Comparison of ENCODE assay signal across 1 cellular context in the genomic region with DNA sequence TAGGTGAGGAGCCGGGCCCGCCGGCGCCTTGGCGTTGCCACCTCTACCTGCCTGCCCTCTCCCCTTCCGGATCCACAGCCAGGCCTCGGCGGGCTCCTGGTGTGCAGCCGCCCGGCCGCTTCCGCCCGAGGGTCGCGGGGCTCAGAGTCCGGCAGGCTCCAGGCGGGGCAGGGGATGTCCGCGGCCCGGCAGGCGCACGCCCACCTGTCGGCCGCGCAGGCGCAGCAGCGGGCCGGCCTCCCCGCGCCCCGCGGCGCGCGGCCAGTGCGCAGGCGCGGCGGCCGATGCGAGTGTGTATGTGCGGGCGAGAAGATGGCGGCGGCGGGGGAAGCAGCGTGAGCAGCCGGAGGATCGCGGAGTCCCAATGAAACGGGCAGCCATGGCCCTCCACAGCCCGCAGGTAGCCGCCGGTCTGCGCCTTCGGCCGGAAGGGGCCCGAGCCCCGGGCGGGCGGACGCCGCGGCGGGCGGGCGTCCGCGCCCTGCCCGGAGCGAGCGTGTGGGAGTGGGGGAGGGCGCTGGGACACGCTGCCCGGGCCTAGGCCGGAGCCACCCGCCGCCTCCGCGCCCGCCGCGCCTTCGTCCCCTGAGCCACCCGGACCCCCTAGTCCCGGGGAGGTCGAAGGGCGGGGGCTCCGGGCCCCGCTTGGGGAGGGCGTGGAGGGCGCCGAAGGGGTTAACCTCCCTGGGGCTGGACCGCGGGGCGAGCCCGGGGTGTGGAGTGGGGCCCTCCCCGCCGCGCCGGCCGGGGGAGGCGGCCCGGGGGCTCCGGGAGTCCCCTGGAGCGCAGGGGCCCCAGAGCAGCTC.
TF ChIP-seq lines count a peak whose summit lies in the region.

A gene with protein sequence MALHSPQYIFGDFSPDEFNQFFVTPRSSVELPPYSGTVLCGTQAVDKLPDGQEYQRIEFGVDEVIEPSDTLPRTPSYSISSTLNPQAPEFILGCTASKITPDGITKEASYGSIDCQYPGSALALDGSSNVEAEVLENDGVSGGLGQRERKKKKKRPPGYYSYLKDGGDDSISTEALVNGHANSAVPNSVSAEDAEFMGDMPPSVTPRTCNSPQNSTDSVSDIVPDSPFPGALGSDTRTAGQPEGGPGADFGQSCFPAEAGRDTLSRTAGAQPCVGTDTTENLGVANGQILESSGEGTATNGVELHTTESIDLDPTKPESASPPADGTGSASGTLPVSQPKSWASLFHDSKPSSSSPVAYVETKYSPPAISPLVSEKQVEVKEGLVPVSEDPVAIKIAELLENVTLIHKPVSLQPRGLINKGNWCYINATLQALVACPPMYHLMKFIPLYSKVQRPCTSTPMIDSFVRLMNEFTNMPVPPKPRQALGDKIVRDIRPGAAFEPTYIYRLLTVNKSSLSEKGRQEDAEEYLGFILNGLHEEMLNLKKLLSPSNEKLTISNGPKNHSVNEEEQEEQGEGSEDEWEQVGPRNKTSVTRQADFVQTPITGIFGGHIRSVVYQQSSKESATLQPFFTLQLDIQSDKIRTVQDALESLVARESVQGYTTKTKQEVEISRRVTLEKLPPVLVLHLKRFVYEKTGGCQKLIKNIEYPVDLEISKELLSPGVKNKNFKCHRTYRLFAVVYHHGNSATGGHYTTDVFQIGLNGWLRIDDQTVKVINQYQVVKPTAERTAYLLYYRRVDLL (plus strand): TSS at position 289 of the 806 bp plus-strand sequence. CDS start 91 bp downstream, at position 380.

TF ChIP-seq in K562, 482 proteins besides CTCF, POLR2A, EP300 and RAD21 (continued from another document and continues in another):
- TF ChIP-seq ZNF740 (CRISPR knock-in tag; IDR thresholded peaks at IDR 0.05): peak; percentile 62; the same call in 1 of the 2 replicates
- no peak; a peak in 1 of 4 replicates for TF ChIP-seq ZNF740 (tag; IDR thresholded peaks at IDR 0.05)
- no peak for TF ChIP-seq TCF3 (CRISPR knock-in tag; IDR thresholded peaks at IDR 0.05)
- TF ChIP-seq SAP30 (IDR thresholded peaks at IDR 0.05; ENCODE audit: borderline replicate concordance, insufficient read depth, low read depth, low read length, poor library complexity, severe bottlenecking): peak; percentile 83
- no peak for TF ChIP-seq NFIX (CRISPR knock-in tag; IDR thresholded peaks at IDR 0.05; ENCODE audit: low read depth)
- TF ChIP-seq ZNF212 (CRISPR knock-in tag; IDR thresholded peaks at IDR 0.05): 0 out of 2 replicates have a peak, but pooled peaks have one; percentile 33
- no peak for TF ChIP-seq MTF1 (CRISPR knock-in tag; IDR thresholded peaks at IDR 0.05; ENCODE audit: borderline replicate concordance)
- no peak for TF ChIP-seq XRCC4 (IDR thresholded peaks at IDR 0.05; ENCODE audit: extremely low read depth, insufficient read depth, insufficient read length)
- TF ChIP-seq EP400 (IDR thresholded peaks at IDR 0.05): peak; percentile 67; the same call in 1 of the 2 replicates
- no peak for TF ChIP-seq PCBP1 (IDR thresholded peaks at IDR 0.05; ENCODE audit: low read depth, low read length, poor library complexity, severe bottlenecking)
- TF ChIP-seq TRIM25 (IDR thresholded peaks at IDR 0.05; ENCODE audit: borderline replicate concordance): no peak
- peak; percentile 37; the same call in 1 of the 2 replicates for TF ChIP-seq ATF7 (IDR thresholded peaks at IDR 0.05)
- TF ChIP-seq CREM (IDR thresholded peaks at IDR 0.05; ENCODE audit: low read depth): peak; percentile 6; the same call in 1 of the 2 replicates
- no peak for TF ChIP-seq ZFP36 (IDR thresholded peaks at IDR 0.05; ENCODE audit: low read depth, low read length, partially characterized antibody)
- TF ChIP-seq, protein P1, sequence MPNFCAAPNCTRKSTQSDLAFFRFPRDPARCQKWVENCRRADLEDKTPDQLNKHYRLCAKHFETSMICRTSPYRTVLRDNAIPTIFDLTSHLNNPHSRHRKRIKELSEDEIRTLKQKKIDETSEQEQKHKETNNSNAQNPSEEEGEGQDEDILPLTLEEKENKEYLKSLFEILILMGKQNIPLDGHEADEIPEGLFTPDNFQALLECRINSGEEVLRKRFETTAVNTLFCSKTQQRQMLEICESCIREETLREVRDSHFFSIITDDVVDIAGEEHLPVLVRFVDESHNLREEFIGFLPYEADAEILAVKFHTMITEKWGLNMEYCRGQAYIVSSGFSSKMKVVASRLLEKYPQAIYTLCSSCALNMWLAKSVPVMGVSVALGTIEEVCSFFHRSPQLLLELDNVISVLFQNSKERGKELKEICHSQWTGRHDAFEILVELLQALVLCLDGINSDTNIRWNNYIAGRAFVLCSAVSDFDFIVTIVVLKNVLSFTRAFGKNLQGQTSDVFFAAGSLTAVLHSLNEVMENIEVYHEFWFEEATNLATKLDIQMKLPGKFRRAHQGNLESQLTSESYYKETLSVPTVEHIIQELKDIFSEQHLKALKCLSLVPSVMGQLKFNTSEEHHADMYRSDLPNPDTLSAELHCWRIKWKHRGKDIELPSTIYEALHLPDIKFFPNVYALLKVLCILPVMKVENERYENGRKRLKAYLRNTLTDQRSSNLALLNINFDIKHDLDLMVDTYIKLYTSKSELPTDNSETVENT (CRISPR knock-in tag; IDR thresholded peaks at IDR 0.05): peak; percentile 83; the same call in 1 of the 2 replicates
- no peak for TF ChIP-seq ZNF780A (CRISPR knock-in tag; IDR thresholded peaks at IDR 0.05)
- TF ChIP-seq, protein P2, sequence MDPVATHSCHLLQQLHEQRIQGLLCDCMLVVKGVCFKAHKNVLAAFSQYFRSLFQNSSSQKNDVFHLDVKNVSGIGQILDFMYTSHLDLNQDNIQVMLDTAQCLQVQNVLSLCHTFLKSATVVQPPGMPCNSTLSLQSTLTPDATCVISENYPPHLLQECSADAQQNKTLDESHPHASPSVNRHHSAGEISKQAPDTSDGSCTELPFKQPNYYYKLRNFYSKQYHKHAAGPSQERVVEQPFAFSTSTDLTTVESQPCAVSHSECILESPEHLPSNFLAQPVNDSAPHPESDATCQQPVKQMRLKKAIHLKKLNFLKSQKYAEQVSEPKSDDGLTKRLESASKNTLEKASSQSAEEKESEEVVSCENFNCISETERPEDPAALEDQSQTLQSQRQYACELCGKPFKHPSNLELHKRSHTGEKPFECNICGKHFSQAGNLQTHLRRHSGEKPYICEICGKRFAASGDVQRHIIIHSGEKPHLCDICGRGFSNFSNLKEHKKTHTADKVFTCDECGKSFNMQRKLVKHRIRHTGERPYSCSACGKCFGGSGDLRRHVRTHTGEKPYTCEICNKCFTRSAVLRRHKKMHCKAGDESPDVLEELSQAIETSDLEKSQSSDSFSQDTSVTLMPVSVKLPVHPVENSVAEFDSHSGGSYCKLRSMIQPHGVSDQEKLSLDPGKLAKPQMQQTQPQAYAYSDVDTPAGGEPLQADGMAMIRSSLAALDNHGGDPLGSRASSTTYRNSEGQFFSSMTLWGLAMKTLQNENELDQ (CRISPR knock-in tag; IDR thresholded peaks at IDR 0.05; ENCODE audit: borderline replicate concordance): no peak
- TF ChIP-seq, protein P3, sequence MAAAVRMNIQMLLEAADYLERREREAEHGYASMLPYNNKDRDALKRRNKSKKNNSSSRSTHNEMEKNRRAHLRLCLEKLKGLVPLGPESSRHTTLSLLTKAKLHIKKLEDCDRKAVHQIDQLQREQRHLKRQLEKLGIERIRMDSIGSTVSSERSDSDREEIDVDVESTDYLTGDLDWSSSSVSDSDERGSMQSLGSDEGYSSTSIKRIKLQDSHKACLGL (CRISPR knock-in tag; IDR thresholded peaks at IDR 0.05; ENCODE audit: borderline replicate concordance, poor library complexity, severe bottlenecking): peak; percentile 75
- TF ChIP-seq ZNF696 (CRISPR knock-in tag; conservative IDR thresholded peaks at IDR 0.05): no peak
- TF ChIP-seq MBD2 (IDR thresholded peaks at IDR 0.05; ENCODE audit: borderline replicate concordance, low read depth): 0 out of 2 replicates have a peak, but pooled peaks have one; percentile 36
- peak; percentile 87 for TF ChIP-seq MYC (IDR thresholded peaks at IDR 0.05; ENCODE audit: low read depth, low read length)
- no peak for TF ChIP-seq MYC (CRISPR knock-in tag; IDR thresholded peaks at IDR 0.05; ENCODE audit: borderline replicate concordance, low read depth)
- no peak for TF ChIP-seq DDX20 (tag; IDR thresholded peaks at IDR 0.05; ENCODE audit: low read depth)
- TF ChIP-seq SREBF1 (IDR thresholded peaks at IDR 0.05; ENCODE audit: borderline replicate concordance, low read depth, low read length): no peak
- TF ChIP-seq NRF1 (conservative IDR thresholded peaks at IDR 0.05 in 1 of 2, IDR thresholded peaks at IDR 0.05 in 1 of 2): peak; percentile 88 to 92
- TF ChIP-seq ERF (CRISPR knock-in tag; IDR thresholded peaks at IDR 0.05): 0 out of 2 replicates have a peak, but pooled peaks have one; percentile 54
- TF ChIP-seq, protein P4, sequence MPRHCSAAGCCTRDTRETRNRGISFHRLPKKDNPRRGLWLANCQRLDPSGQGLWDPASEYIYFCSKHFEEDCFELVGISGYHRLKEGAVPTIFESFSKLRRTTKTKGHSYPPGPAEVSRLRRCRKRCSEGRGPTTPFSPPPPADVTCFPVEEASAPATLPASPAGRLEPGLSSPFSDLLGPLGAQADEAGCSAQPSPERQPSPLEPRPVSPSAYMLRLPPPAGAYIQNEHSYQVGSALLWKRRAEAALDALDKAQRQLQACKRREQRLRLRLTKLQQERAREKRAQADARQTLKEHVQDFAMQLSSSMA (CRISPR knock-in tag; IDR thresholded peaks at IDR 0.05): no peak
- TF ChIP-seq, protein P5, sequence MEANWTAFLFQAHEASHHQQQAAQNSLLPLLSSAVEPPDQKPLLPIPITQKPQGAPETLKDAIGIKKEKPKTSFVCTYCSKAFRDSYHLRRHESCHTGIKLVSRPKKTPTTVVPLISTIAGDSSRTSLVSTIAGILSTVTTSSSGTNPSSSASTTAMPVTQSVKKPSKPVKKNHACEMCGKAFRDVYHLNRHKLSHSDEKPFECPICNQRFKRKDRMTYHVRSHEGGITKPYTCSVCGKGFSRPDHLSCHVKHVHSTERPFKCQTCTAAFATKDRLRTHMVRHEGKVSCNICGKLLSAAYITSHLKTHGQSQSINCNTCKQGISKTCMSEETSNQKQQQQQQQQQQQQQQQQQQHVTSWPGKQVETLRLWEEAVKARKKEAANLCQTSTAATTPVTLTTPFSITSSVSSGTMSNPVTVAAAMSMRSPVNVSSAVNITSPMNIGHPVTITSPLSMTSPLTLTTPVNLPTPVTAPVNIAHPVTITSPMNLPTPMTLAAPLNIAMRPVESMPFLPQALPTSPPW (CRISPR knock-in tag; IDR thresholded peaks at IDR 0.05): peak; percentile 67
- TF ChIP-seq ZNF707 (CRISPR knock-in tag; conservative IDR thresholded peaks at IDR 0.05): no peak
- 0 out of 2 replicates have a peak, but pooled peaks have one; percentile 42 for TF ChIP-seq ZNF583 (CRISPR knock-in tag; IDR thresholded peaks at IDR 0.05)
- TF ChIP-seq SMARCA5 (IDR thresholded peaks at IDR 0.05): no peak
- no peak for TF ChIP-seq CBFA2T3 (IDR thresholded peaks at IDR 0.05)
- no peak for TF ChIP-seq SRF (CRISPR knock-in tag; IDR thresholded peaks at IDR 0.05)
- TF ChIP-seq RB1 (IDR thresholded peaks at IDR 0.05; ENCODE audit: low read depth): peak; percentile 82
- no peak for TF ChIP-seq ELF2 (CRISPR knock-in tag; IDR thresholded peaks at IDR 0.05)
- no peak; the same call in 1 of the 2 replicates for TF ChIP-seq ESRRA (IDR thresholded peaks at IDR 0.05; ENCODE audit: borderline replicate concordance, low read depth)
- no peak for TF ChIP-seq ZC3H4 (CRISPR knock-in tag; IDR thresholded peaks at IDR 0.05; ENCODE audit: borderline replicate concordance)
- no peak for TF ChIP-seq FOS (IDR thresholded peaks at IDR 0.05; ENCODE audit: extremely low read depth, insufficient read length)
- TF ChIP-seq ZNF584 (CRISPR knock-in tag; IDR thresholded peaks at IDR 0.05; ENCODE audit: low read depth): no peak
- TF ChIP-seq U2AF2 (optimal IDR thresholded peaks at IDR 0.05; ENCODE audit: low read depth, low read length): no peak
- TF ChIP-seq BACH1 (tag; IDR thresholded peaks at IDR 0.05): no peak
- no peak for TF ChIP-seq ZNF184 (CRISPR knock-in tag; IDR thresholded peaks at IDR 0.05)
- TF ChIP-seq, protein P6, sequence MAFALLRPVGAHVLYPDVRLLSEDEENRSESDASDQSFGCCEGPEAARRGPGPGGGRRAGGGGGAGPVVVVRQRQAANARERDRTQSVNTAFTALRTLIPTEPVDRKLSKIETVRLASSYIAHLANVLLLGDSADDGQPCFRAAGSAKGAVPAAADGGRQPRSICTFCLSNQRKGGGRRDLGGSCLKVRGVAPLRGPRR (CRISPR knock-in tag; IDR thresholded peaks at IDR 0.05): no peak
- no peak for TF ChIP-seq RAD51 (IDR thresholded peaks at IDR 0.05; ENCODE audit: borderline replicate concordance, low read depth)
- TF ChIP-seq CREB5 (CRISPR knock-in tag; IDR thresholded peaks at IDR 0.05): no peak
- TF ChIP-seq ZBTB17 (CRISPR knock-in tag; IDR thresholded peaks at IDR 0.05): 0 out of 2 replicates have a peak, but pooled peaks have one; percentile 15
- peak; percentile 80 for TF ChIP-seq FUS (optimal IDR thresholded peaks at IDR 0.05; ENCODE audit: low read depth, low read length)
